In the genomic region with DNA sequence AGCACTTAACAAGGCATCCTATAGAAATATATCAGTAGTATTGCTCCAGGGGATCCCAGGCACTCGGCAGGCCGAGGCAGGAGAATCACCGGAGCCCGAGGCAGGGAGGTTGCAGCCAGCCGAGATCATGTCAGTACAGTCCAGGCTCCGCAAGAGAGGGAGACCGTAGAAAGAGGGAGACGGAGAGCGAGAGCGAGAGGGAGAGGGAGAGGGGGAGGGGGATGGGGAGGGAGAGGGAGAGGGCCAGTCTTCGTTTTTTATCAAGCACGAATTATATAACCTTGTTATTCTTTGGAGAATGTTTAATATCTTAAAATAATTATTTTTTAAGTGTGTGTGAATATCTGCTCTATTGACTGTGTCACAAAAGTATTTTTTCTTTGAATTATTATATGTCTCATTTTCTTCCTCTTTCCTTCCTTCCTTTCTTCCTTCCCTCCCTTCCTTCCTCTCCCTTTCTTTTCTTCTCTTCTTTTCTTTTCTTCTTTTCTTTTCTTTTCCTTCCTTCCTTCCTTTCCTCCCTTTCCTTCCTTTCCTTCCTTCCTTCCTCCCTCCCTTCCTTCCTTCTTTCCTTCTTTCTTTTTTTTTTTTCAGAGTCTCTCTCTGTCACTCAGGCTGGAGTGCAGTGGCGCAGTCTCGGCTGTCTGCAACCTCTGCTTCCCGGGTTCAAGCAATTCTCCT, we compare ENCODE assay signal across 23 cellular contexts.
A peak's percentile ranks its signal among the peaks of the same experiment; 100 is the strongest.
DNase-seq lines count a peak whose midpoint lies in the region; ATAC-seq and TF ChIP-seq lines count a peak whose summit lies in the region.
"Had no signal": no experiment of that assay in that cellular context is flagged by ENCODE, and none has a peak within 500 bp of the region (broad histone marks: within the 10 kb centered on the region; RNA-seq: fewer than 3 reads in every experiment).

No MANE protein-coding gene starts in this region.

- DNase-seq in mammary epithelial cell: peak; percentile 33
- no peak for DNase-seq in breast epithelium (ENCODE audit: low spot score in 2 of 2)
- DNase-seq in iPS DF 19.7 (ENCODE audit: low read depth, low spot score): peak; percentile 15
- DNase-seq in type B pancreatic cell (ENCODE audit: extremely low spot score, unreplicated experiment): no peak
- DNase-seq in esophagus squamous epithelium (lab: John Stamatoyannopoulos, UW): no peak
- DNase-seq in CD8-positive, alpha-beta T cell: no peak
- DNase-seq: activated CD4-positive, alpha-beta T cell treated with anti-CD3 and anti-CD28 coated beads for 4 hours; activated effector memory CD4-positive, alpha-beta T cell treated with anti-CD3 and anti-CD28 coated beads, Interleukin-2, amount 50 U/mL, for 16 hours; amniotic stem cell; HCEC 1CT; naive thymus-derived CD4-positive, alpha-beta T cell; NCI-H1436; NCI-H345; psoas muscle; Right ventricle myocardium superior; stimulated activated naive B cell treated with anti-CD40 and anti-IgM and Interleukin-4, amounts not matched to agents 10 μg/mL and 1 μg/mL and 100 μg/mL, for 72 hours; T1000; trophoblast cell had no signal

- TF ChIP-seq POLR2A in breast epithelium (IDR thresholded peaks at IDR 0.05) (no peak), esophagus squamous epithelium (IDR thresholded peaks at IDR 0.05) (no peak)

- POLR2A ChIA-PET in CD8-positive, alpha-beta T cell (lab: Charles Lee): no interaction called here

- peaks cover 11% of the 10 kb centered on the region for H3K4me1 ChIP-seq in mammary epithelial cell (ENCODE audit: insufficient read depth, low read length)
- no peaks in the 10 kb centered on the region for H3K4me1 ChIP-seq in breast epithelium
- H3K4me1 ChIP-seq in esophagus squamous epithelium: peaks cover 0 to 7% (median 3%) of the 10 kb centered on the region in 3 donors
- H3K4me1 ChIP-seq in CD8-positive, alpha-beta T cell (ENCODE audit: insufficient read depth, low read length): no peaks in the 10 kb centered on the region
- H3K4me1 ChIP-seq: psoas muscle had no signal

- dilution Hi-C loops in mammary epithelial cell (cut with HindIII; ENCODE audit: low sequenced_read_pairs): no loop called here

- H2AFZ ChIP-seq in mammary epithelial cell (ENCODE audit: low read depth, low read length): peak overlapping the region; percentile 81

- no TSS peak for BruUV-seq in mammary epithelial cell (replicated peaks; lab: Mats Ljungman, UMichigan)

- in situ Hi-C loops in mammary epithelial cell (cut with MboI; ENCODE audit: low sequenced_read_pairs in 2 of 2): no loop called here

- H3K9me3 ChIP-seq in mammary epithelial cell (replicated peaks; ENCODE audit: insufficient read depth, low read length): no peaks in the 10 kb centered on the region
- no peaks in the 10 kb centered on the region for H3K9me3 ChIP-seq in breast epithelium
- H3K9me3 ChIP-seq in esophagus squamous epithelium: no peaks in the 10 kb centered on the region
- H3K9me3 ChIP-seq in CD8-positive, alpha-beta T cell (ENCODE audit: low read length): no peaks in the 10 kb centered on the region
- H3K9me3 ChIP-seq: A549, psoas muscle had no signal

- H3K27ac ChIP-seq in mammary epithelial cell (ENCODE audit: insufficient read depth, low read depth, low read length) (peak overlapping the region; percentile 58), breast epithelium (no peak overlapping the region), esophagus squamous epithelium (no peak overlapping the region)
- H3K27ac ChIP-seq in CD8-positive, alpha-beta T cell (ENCODE audit: low read depth, low read length): no peak overlapping the region
- H3K27ac ChIP-seq: A549, C4-2B, psoas muscle had no signal

- H3K27me3 ChIP-seq in mammary epithelial cell (ENCODE audit: insufficient read depth, low read length) (no peaks in the 10 kb centered on the region), breast epithelium (no peaks in the 10 kb centered on the region), esophagus squamous epithelium (peaks cover 0 to 7% (median 0%) of the 10 kb centered on the region in 4 donors)
- H3K27me3 ChIP-seq in CD8-positive, alpha-beta T cell (ENCODE audit: insufficient read depth, low read length): no peaks in the 10 kb centered on the region

- H3K9ac ChIP-seq in mammary epithelial cell (ENCODE audit: insufficient read depth, low read length): peak overlapping the region; percentile 1

- no peaks in the 10 kb centered on the region for H4K20me1 ChIP-seq in mammary epithelial cell (ENCODE audit: insufficient read depth, low read length)

- TF ChIP-seq CTCF in mammary epithelial cell (conservative IDR thresholded peaks at IDR 0.05 in 1 of 2, IDR thresholded peaks at IDR 0.05 in 1 of 2; ENCODE audit: extremely low read depth in 1 of 2, insufficient read depth in 1 of 2, low read depth in 1 of 2, low read length in 2 of 2) (no peak), breast epithelium (IDR thresholded peaks at IDR 0.05) (no peak), type B pancreatic cell (conservative IDR thresholded peaks at IDR 0.05) (no peak), esophagus squamous epithelium (IDR thresholded peaks at IDR 0.05) (no peak)
- TF ChIP-seq CTCF in CD8-positive, alpha-beta T cell (IDR thresholded peaks at IDR 0.05): no peak

- H3K36me3 Mint-ChIP-seq in type B pancreatic cell: no peaks in the 10 kb centered on the region
- no peaks in the 10 kb centered on the region for H3K36me3 Mint-ChIP-seq in CD8-positive, alpha-beta T cell

- no peak overlapping the region for H3K27ac Mint-ChIP-seq in type B pancreatic cell
- no peak overlapping the region for H3K27ac Mint-ChIP-seq in CD8-positive, alpha-beta T cell
- H3K27ac Mint-ChIP-seq: stimulated activated naive B cell treated with anti-CD40 and anti-IgM and Interleukin-4, amounts not matched to agents 10 μg/mL and 1 μg/mL and 100 μg/mL, for 72 hours had no signal

- no peaks in the 10 kb centered on the region for H3K9me3 Mint-ChIP-seq in type B pancreatic cell
- H3K9me3 Mint-ChIP-seq in CD8-positive, alpha-beta T cell: no peaks in the 10 kb centered on the region
- H3K9me3 Mint-ChIP-seq: stimulated activated naive B cell treated with anti-CD40 and anti-IgM and Interleukin-4, amounts not matched to agents 10 μg/mL and 1 μg/mL and 100 μg/mL, for 72 hours had no signal

- H3K36me3 ChIP-seq in mammary epithelial cell (ENCODE audit: insufficient read depth, low read length) (no peaks in the 10 kb centered on the region), breast epithelium (no peaks in the 10 kb centered on the region), esophagus squamous epithelium (no peaks in the 10 kb centered on the region)
- no peaks in the 10 kb centered on the region for H3K36me3 ChIP-seq in CD8-positive, alpha-beta T cell (ENCODE audit: insufficient read depth, low read length)

- peaks cover 3% of the 10 kb centered on the region for H3K27me3 Mint-ChIP-seq in type B pancreatic cell
- peaks cover 16% of the 10 kb centered on the region for H3K27me3 Mint-ChIP-seq in CD8-positive, alpha-beta T cell (ENCODE audit: low read depth)

- 41% methylated on average over 11 of the region's 15 CpGs for WGBS in mammary epithelial cell (ENCODE audit: low coverage, missing lambda C conversion rate)
- 49 to 57% methylated on average over 15 of the region's 15 CpGs for WGBS in esophagus squamous epithelium, 2 donors

- CTCF ChIA-PET in mammary epithelial cell (lab: Charles Lee; ENCODE audit: low non-redundant PET): no interaction called here
- CTCF ChIA-PET in CD8-positive, alpha-beta T cell (lab: Charles Lee): no interaction called here

- ATAC-seq in SK-N-SH treated with all-trans-retinoic acid at 6 μM for 48 hours: peak; percentile 72
- ATAC-seq in HG02840 (IDR thresholded peaks at IDR 0.05; ENCODE audit: low FRiP score, unreplicated experiment): no peak
- no peak for ATAC-seq in CD8-positive, alpha-beta T cell
- ATAC-seq: A549; naive thymus-derived CD4-positive, alpha-beta T cell; psoas muscle; stimulated activated naive B cell treated with anti-CD40 and anti-IgM and Interleukin-4, amounts not matched to agents 10 μg/mL and 1 μg/mL and 100 μg/mL, for 72 hours had no signal

- intact Hi-C loops in mammary epithelial cell (cut with micrococcal nuclease): no loop called here
- intact Hi-C loops in breast epithelium (cut with DNase I; ENCODE audit: low total_unique reads): no loop called here
- intact Hi-C loops in esophagus squamous epithelium (cut with DNase I): no loop called here
- intact Hi-C loops in CD8-positive, alpha-beta T cell (cut with DNase I, micrococcal nuclease): no loop called here

- peak overlapping the region; percentile 62 for H3K4me3 Mint-ChIP-seq in type B pancreatic cell
- H3K4me3 Mint-ChIP-seq in CD8-positive, alpha-beta T cell: no peak overlapping the region
- H3K4me3 Mint-ChIP-seq: naive thymus-derived CD4-positive, alpha-beta T cell; stimulated activated naive B cell treated with anti-CD40 and anti-IgM and Interleukin-4, amounts not matched to agents 10 μg/mL and 1 μg/mL and 100 μg/mL, for 72 hours had no signal

- H3K79me2 ChIP-seq in mammary epithelial cell (ENCODE audit: insufficient read depth, low read length): no peaks in the 10 kb centered on the region

- peak overlapping the region; percentile 74 for H3K4me2 ChIP-seq in mammary epithelial cell (ENCODE audit: insufficient read depth, low read depth, low read length)

- H3K4me1 Mint-ChIP-seq in type B pancreatic cell (ENCODE audit: unreplicated experiment): peaks cover 7% of the 10 kb centered on the region
- peaks cover 2% of the 10 kb centered on the region for H3K4me1 Mint-ChIP-seq in CD8-positive, alpha-beta T cell (ENCODE audit: low read depth)

- H3K4me3 ChIP-seq in mammary epithelial cell (replicated peaks in 1 of 3; ENCODE audit: insufficient read depth in 1 of 3, low read depth in 2 of 3, low read length in 3 of 3) (no peak overlapping the region), breast epithelium (no peak overlapping the region), esophagus squamous epithelium (no peak overlapping the region)
- H3K4me3 ChIP-seq in CD8-positive, alpha-beta T cell (ENCODE audit: low read depth, low read length): no peak overlapping the region
- H3K4me3 ChIP-seq: A549, lung, psoas muscle had no signal

Comparison
In these comparisons a context has a peak if more than half of its experiments do, and no peak if none do; other contexts are left out.
1. DNase-seq: peak in mammary epithelial cell (single experiment) and iPS DF 19.7 (single experiment); none in breast epithelium (0 of 2), type B pancreatic cell (single experiment), esophagus squamous epithelium (single experiment) and CD8-positive, alpha-beta T cell (0 of 7).